12 cellular contexts compared by ENCODE assay signal in the genomic region with DNA sequence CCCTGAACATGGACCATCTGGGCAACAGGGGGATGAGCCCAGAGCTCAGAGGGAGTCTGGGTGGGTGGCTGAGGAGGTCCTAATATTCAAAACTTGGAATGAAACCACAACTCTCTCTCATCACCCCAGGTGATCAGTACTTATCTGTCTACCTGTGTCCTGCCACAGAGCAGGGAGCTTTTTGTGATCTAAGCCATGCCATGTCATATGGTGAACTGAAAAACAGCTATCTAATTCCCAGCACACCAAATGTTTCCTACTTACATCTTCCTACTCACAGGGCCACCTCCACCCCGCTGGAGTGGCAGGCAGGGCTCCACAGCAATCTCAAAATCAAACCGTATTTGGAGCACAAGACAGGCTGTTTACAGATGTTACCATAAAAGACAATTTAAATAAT.
DNase-seq lines count a peak whose midpoint lies in the region; ATAC-seq and TF ChIP-seq lines count a peak whose summit lies in the region.
"Had no signal": no experiment of that assay in that cellular context is flagged by ENCODE, and none has a peak within 500 bp of the region (broad histone marks: within the 10 kb centered on the region; RNA-seq: fewer than 3 reads in every experiment).

No MANE protein-coding gene starts in this region.

- H3K4me1 Mint-ChIP-seq in Calu3 (ENCODE audit: low read depth, unreplicated experiment), result peaks cover 43% of the 10 kb centered on the region

- peak overlapping the region in 3 of 4 donors; percentile 17 to 95 (median 74) for H3K27ac ChIP-seq in Peyer's patch
- H3K27ac ChIP-seq in esophagus muscularis mucosa (replicated peaks in 1 of 4), result peak overlapping the region; percentile 97 to 100 (median 98)
- peak overlapping the region; percentile 97 for H3K27ac ChIP-seq in rectal smooth muscle tissue (ENCODE audit: low read depth, low read length)

- no peaks in the 10 kb centered on the region for H3K27me3 Mint-ChIP-seq in Calu3 (ENCODE audit: unreplicated experiment)

- peak overlapping the region; percentile 85 for H3K27ac Mint-ChIP-seq in Calu3 (ENCODE audit: unreplicated experiment)

- H3K9ac ChIP-seq in rectal smooth muscle tissue (ENCODE audit: low read length), result no peak overlapping the region

- 90% methylated on average over 2 of the region's 2 CpGs for WGBS in esophagus muscularis mucosa

- H3K36me3 ChIP-seq in Peyer's patch, result no peaks in the 10 kb centered on the region
- H3K36me3 ChIP-seq in esophagus muscularis mucosa, result no peaks in the 10 kb centered on the region
- H3K36me3 ChIP-seq in rectal smooth muscle tissue (ENCODE audit: control insufficient read depth, insufficient read depth, low read length), result no peaks in the 10 kb centered on the region
- H3K36me3 ChIP-seq: HAP-1 had no signal

- peaks cover 54% of the 10 kb centered on the region for H3K36me3 Mint-ChIP-seq in Calu3 (ENCODE audit: insufficient read depth, unreplicated experiment)

- no peak for TF ChIP-seq EP300 in esophagus muscularis mucosa (IDR thresholded peaks at IDR 0.05)

- TF ChIP-seq POLR2A in Peyer's patch (IDR thresholded peaks at IDR 0.05) (no peak), esophagus muscularis mucosa (IDR thresholded peaks at IDR 0.05; ENCODE audit: low read depth) (no peak)

- ATAC-seq in HG02763 (IDR thresholded peaks at IDR 0.05; ENCODE audit: unreplicated experiment), result no peak
- ATAC-seq: body of pancreas had no signal

- CTCF ChIA-PET in Calu3 (lab: Charles Lee), result interaction anchor here (0.6 to 1.2 kb wide), 2 partner anchors 43 to 1765 kb away, joined by 5 to 8 read pairs; no protein-coding TSS in a partner anchor

- H3K4me1 ChIP-seq in Peyer's patch (peaks cover 0 to 33% (median 2%) of the 10 kb centered on the region in 4 donors), esophagus muscularis mucosa (peaks cover 29 to 41% (median 38%) of the 10 kb centered on the region in 4 donors), rectal smooth muscle tissue (ENCODE audit: control insufficient read depth, insufficient read depth, low read length) (peaks cover 13% of the 10 kb centered on the region)

- no peak overlapping the region for H3K4me3 ChIP-seq in Peyer's patch
- peak overlapping the region in 2 of 4 donors; percentile 84 to 95 for H3K4me3 ChIP-seq in esophagus muscularis mucosa
- no peak overlapping the region for H3K4me3 ChIP-seq in rectal smooth muscle tissue (ENCODE audit: low read length)
- H3K4me3 ChIP-seq: body of pancreas had no signal

- DNase-seq in Calu3 (no peak), Peyer's patch (no peak), esophagus muscularis mucosa (ENCODE audit: extremely low spot score) (no peak), GDM1 (lab: John Stamatoyannopoulos, UW) (no peak), NCI-H1436 (lab: John Stamatoyannopoulos, UW) (no peak), D341Med (ENCODE audit: low spot score) (no peak)
- DNase-seq: activated CD8-positive, alpha-beta memory T cell treated with anti-CD3 and anti-CD28 coated beads, Interleukin-2, amount 50 U/mL, for 48 hours; body of pancreas; retina had no signal

- intact Hi-C loops in Calu3 (cut with micrococcal nuclease; ENCODE audit: unreplicated experiment), result loop anchor here (5.0 kb wide), 2 partner anchors 90 to 125 kb away; no protein-coding TSS in a partner anchor
- intact Hi-C loops in esophagus muscularis mucosa (cut with DNase I), result loop anchor here (5.0 kb wide), 1 partner anchor 145 kb away; no protein-coding TSS in a partner anchor

- no TSS peak for BruUV-seq in Calu3 (replicated peaks; lab: Mats Ljungman, UMichigan)

- H3K9me3 Mint-ChIP-seq in Calu3 (ENCODE audit: low read depth, unreplicated experiment), result peaks cover 2% of the 10 kb centered on the region

- H3K9me3 ChIP-seq in Peyer's patch (no peaks in the 10 kb centered on the region), esophagus muscularis mucosa (no peaks in the 10 kb centered on the region)
- H3K9me3 ChIP-seq: body of pancreas, HAP-1 had no signal

- TF ChIP-seq CTCF in Calu3 (IDR thresholded peaks at IDR 0.05; ENCODE audit: unreplicated experiment) (no peak), Peyer's patch (IDR thresholded peaks at IDR 0.05) (no peak), esophagus muscularis mucosa (IDR thresholded peaks at IDR 0.05) (no peak)

- peak overlapping the region; percentile 92 for H3K4me3 Mint-ChIP-seq in Calu3 (ENCODE audit: low read depth, unreplicated experiment)

- no peaks in the 10 kb centered on the region for H3K27me3 ChIP-seq in Peyer's patch
- H3K27me3 ChIP-seq in esophagus muscularis mucosa, result no peaks in the 10 kb centered on the region
- no peaks in the 10 kb centered on the region for H3K27me3 ChIP-seq in rectal smooth muscle tissue (ENCODE audit: control insufficient read depth, insufficient read depth, low read length)
